In the genomic region with DNA sequence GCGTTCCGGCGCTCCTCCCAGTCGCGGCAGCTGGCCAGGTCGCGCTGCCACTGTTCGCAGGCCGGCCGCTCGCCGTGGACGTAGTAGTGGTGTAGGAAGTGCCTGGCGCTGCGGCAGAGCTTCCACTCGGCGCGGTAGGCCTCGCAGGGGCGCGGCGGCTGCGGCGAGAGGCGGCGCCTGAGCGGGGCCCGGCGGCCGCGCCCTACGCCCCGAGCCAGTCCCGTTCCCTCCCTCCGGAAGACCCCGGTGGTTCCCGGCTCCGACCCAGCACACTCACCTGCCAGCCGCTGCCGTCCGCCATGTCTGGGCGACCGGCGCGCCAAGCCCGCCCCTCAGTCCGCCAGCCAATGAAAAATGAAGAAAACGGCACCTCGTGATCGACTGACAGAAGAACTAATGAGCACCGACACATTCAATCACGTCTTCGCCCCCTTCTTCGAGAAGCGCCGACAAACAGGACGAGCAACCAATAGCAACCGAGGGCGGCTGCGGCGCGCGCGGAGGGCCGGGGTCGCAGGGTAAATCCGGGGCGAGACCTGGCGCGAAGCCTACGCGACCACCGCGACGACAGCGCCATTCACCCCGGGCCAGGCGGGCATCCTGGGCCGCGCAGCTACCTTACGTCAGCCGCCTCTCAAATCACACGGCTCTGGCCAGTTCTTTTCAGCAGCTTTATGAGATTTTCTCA, we compare ENCODE assay signal across 1 cellular context.
A peak's percentile ranks its signal among the peaks of the same experiment; 100 is the strongest.
TF ChIP-seq lines count a peak whose summit lies in the region.

A gene with protein sequence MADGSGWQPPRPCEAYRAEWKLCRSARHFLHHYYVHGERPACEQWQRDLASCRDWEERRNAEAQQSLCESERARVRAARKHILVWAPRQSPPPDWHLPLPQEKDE (minus strand): TSS at position 324 of the 688 bp plus-strand sequence. CDS start 23 bp downstream, at position 301.

TF ChIP-seq in HepG2, 621 proteins besides CTCF, POLR2A, EP300 and RAD21 (continued from another document and continues in another):
- 0 out of 2 replicates have a peak, but pooled peaks have one; percentile 55 for TF ChIP-seq ZHX1 (CRISPR knock-in tag; IDR thresholded peaks at IDR 0.05; ENCODE audit: low read depth)
- TF ChIP-seq NR1H2 (CRISPR knock-in tag; IDR thresholded peaks at IDR 0.05; ENCODE audit: borderline replicate concordance, low read depth) = 0 out of 2 replicates have a peak, but pooled peaks have one; percentile 61
- TF ChIP-seq, protein P1, sequence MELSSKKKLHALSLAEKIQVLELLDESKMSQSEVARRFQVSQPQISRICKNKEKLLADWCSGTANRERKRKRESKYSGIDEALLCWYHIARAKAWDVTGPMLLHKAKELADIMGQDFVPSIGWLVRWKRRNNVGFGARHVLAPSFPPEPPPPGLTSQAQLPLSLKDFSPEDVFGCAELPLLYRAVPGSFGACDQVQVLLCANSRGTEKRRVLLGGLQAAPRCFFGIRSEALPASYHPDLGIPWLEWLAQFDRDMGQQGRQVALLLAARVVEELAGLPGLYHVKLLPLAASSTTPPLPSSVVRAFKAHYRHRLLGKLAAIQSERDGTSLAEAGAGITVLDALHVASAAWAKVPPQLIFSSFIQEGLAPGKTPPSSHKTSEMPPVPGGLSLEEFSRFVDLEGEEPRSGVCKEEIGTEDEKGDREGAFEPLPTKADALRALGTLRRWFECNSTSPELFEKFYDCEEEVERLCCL (CRISPR knock-in tag; IDR thresholded peaks at IDR 0.05; ENCODE audit: borderline replicate concordance) = 0 out of 2 replicates have a peak, but pooled peaks have one; percentile 37
- peak; percentile 52; the same call in 1 of the 2 replicates for TF ChIP-seq DR1 (CRISPR knock-in tag; IDR thresholded peaks at IDR 0.05)
- TF ChIP-seq, protein P2, sequence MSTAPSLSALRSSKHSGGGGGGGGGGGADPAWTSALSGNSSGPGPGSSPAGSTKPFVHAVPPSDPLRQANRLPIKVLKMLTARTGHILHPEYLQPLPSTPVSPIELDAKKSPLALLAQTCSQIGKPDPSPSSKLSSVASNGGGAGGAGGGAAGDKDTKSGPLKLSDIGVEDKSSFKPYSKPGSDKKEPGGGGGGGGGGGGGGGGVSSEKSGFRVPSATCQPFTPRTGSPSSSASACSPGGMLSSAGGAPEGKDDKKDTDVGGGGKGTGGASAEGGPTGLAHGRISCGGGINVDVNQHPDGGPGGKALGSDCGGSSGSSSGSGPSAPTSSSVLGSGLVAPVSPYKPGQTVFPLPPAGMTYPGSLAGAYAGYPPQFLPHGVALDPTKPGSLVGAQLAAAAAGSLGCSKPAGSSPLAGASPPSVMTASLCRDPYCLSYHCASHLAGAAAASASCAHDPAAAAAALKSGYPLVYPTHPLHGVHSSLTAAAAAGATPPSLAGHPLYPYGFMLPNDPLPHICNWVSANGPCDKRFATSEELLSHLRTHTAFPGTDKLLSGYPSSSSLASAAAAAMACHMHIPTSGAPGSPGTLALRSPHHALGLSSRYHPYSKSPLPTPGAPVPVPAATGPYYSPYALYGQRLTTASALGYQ (CRISPR knock-in tag; IDR thresholded peaks at IDR 0.05) = 0 out of 2 replicates have a peak, but pooled peaks have one; percentile 33
- peak; percentile 95 for TF ChIP-seq YY1 (IDR thresholded peaks at IDR 0.05; ENCODE audit: insufficient read depth, insufficient replicate concordance, low read depth, low read length)
- TF ChIP-seq ZSCAN25 (CRISPR knock-in tag; IDR thresholded peaks at IDR 0.05) = peak; percentile 50; the same call in 1 of the 2 replicates
- TF ChIP-seq E2F5 (CRISPR knock-in tag; conservative IDR thresholded peaks at IDR 0.05) = peak; percentile 90
- TF ChIP-seq ZNF251 (CRISPR knock-in tag; IDR thresholded peaks at IDR 0.05) = no peak
- no peak for TF ChIP-seq ZUFSP (CRISPR knock-in tag; IDR thresholded peaks at IDR 0.05; ENCODE audit: borderline replicate concordance)
- peak; percentile 98 for TF ChIP-seq ZBTB7A (CRISPR knock-in tag; IDR thresholded peaks at IDR 0.05)
- no peak for TF ChIP-seq ZNF510 (CRISPR knock-in tag; IDR thresholded peaks at IDR 0.05; ENCODE audit: low read depth)
- TF ChIP-seq, protein P3, sequence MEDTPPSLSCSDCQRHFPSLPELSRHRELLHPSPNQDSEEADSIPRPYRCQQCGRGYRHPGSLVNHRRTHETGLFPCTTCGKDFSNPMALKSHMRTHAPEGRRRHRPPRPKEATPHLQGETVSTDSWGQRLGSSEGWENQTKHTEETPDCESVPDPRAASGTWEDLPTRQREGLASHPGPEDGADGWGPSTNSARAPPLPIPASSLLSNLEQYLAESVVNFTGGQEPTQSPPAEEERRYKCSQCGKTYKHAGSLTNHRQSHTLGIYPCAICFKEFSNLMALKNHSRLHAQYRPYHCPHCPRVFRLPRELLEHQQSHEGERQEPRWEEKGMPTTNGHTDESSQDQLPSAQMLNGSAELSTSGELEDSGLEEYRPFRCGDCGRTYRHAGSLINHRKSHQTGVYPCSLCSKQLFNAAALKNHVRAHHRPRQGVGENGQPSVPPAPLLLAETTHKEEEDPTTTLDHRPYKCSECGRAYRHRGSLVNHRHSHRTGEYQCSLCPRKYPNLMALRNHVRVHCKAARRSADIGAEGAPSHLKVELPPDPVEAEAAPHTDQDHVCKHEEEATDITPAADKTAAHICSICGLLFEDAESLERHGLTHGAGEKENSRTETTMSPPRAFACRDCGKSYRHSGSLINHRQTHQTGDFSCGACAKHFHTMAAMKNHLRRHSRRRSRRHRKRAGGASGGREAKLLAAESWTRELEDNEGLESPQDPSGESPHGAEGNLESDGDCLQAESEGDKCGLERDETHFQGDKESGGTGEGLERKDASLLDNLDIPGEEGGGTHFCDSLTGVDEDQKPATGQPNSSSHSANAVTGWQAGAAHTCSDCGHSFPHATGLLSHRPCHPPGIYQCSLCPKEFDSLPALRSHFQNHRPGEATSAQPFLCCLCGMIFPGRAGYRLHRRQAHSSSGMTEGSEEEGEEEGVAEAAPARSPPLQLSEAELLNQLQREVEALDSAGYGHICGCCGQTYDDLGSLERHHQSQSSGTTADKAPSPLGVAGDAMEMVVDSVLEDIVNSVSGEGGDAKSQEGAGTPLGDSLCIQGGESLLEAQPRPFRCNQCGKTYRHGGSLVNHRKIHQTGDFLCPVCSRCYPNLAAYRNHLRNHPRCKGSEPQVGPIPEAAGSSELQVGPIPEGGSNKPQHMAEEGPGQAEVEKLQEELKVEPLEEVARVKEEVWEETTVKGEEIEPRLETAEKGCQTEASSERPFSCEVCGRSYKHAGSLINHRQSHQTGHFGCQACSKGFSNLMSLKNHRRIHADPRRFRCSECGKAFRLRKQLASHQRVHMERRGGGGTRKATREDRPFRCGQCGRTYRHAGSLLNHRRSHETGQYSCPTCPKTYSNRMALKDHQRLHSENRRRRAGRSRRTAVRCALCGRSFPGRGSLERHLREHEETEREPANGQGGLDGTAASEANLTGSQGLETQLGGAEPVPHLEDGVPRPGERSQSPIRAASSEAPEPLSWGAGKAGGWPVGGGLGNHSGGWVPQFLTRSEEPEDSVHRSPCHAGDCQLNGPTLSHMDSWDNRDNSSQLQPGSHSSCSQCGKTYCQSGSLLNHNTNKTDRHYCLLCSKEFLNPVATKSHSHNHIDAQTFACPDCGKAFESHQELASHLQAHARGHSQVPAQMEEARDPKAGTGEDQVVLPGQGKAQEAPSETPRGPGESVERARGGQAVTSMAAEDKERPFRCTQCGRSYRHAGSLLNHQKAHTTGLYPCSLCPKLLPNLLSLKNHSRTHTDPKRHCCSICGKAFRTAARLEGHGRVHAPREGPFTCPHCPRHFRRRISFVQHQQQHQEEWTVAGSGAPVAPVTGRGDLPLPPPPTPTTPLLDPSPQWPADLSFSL (CRISPR knock-in tag; IDR thresholded peaks at IDR 0.05) = no peak
- peak; percentile 53 for TF ChIP-seq ZNF33B (CRISPR knock-in tag; IDR thresholded peaks at IDR 0.05)
- TF ChIP-seq ZNF180 (CRISPR knock-in tag; IDR thresholded peaks at IDR 0.05; ENCODE audit: borderline replicate concordance, low read depth) = no peak
- no peak; the same call in 1 of the 2 replicates for TF ChIP-seq KLF15 (CRISPR knock-in tag; IDR thresholded peaks at IDR 0.05; ENCODE audit: borderline replicate concordance)
- no peak for TF ChIP-seq LRRFIP1 (CRISPR knock-in tag; conservative IDR thresholded peaks at IDR 0.05)
- TF ChIP-seq, protein P4, sequence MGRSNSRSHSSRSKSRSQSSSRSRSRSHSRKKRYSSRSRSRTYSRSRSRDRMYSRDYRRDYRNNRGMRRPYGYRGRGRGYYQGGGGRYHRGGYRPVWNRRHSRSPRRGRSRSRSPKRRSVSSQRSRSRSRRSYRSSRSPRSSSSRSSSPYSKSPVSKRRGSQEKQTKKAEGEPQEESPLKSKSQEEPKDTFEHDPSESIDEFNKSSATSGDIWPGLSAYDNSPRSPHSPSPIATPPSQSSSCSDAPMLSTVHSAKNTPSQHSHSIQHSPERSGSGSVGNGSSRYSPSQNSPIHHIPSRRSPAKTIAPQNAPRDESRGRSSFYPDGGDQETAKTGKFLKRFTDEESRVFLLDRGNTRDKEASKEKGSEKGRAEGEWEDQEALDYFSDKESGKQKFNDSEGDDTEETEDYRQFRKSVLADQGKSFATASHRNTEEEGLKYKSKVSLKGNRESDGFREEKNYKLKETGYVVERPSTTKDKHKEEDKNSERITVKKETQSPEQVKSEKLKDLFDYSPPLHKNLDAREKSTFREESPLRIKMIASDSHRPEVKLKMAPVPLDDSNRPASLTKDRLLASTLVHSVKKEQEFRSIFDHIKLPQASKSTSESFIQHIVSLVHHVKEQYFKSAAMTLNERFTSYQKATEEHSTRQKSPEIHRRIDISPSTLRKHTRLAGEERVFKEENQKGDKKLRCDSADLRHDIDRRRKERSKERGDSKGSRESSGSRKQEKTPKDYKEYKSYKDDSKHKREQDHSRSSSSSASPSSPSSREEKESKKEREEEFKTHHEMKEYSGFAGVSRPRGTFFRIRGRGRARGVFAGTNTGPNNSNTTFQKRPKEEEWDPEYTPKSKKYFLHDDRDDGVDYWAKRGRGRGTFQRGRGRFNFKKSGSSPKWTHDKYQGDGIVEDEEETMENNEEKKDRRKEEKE (IDR thresholded peaks at IDR 0.05) = no peak
- TF ChIP-seq ZNF333 (CRISPR knock-in tag; IDR thresholded peaks at IDR 0.05; ENCODE audit: borderline replicate concordance) = no peak
- TF ChIP-seq ZNF18 (CRISPR knock-in tag; IDR thresholded peaks at IDR 0.05; ENCODE audit: insufficient replicate concordance) = peak; percentile 67
- no peak for TF ChIP-seq NONO (IDR thresholded peaks at IDR 0.05)
- TF ChIP-seq NONO (CRISPR knock-in tag; conservative IDR thresholded peaks at IDR 0.05) = peak; percentile 40; the same call in 1 of the 2 replicates
